9 cellular contexts compared by ENCODE assay signal in genomic region chr6:37048851-37049734, GRCh38. TPM values are rescaled to one million over a fixed set of nuclear protein-coding genes. Genes with fewer than 3 reads are reported as not detected.
DNase-seq lines count a peak whose midpoint lies in the region; ATAC-seq and TF ChIP-seq lines count a peak whose summit lies in the region.
"Had no signal": no experiment of that assay in that cellular context is flagged by ENCODE, and none has a peak within 500 bp of the region (broad histone marks: within the 10 kb centered on the region; RNA-seq: fewer than 3 reads in every experiment).

No MANE protein-coding gene starts in this region.

- ATAC-seq in HG02938 (IDR thresholded peaks at IDR 0.05; ENCODE audit: unreplicated experiment) = no peak

- no peak overlapping the region for H2AFZ ChIP-seq in Karpas-422 (ENCODE audit: low read length)

- H4K20me1 ChIP-seq in Karpas-422 (ENCODE audit: insufficient read depth, low read depth, low read length) = no peaks in the 10 kb centered on the region

- H3K4me1 ChIP-seq in breast epithelium = peaks cover 0 to 3% of the 10 kb centered on the region in 2 donors
- H3K4me1 ChIP-seq in Karpas-422 (ENCODE audit: low read length) = peaks cover 16% of the 10 kb centered on the region

- BruUV-seq in MCF 10A (replicated peaks; lab: Mats Ljungman, UMichigan) = no TSS peak

- H3K4me2 ChIP-seq in Karpas-422 (ENCODE audit: low read depth, low read length, poor library complexity, severe bottlenecking) = no peak overlapping the region

- no peaks in the 10 kb centered on the region for H3K36me3 Mint-ChIP-seq in MCF 10A (ENCODE audit: insufficient read depth, unreplicated experiment)

- peak overlapping the region; percentile 15 for H3K4me3 Mint-ChIP-seq in MCF 10A (ENCODE audit: unreplicated experiment)

- no peak for TF ChIP-seq POLR2A in breast epithelium (IDR thresholded peaks at IDR 0.05)

- peak overlapping the region; percentile 89 for H3K27ac Mint-ChIP-seq in MCF 10A (ENCODE audit: low read depth, unreplicated experiment)

- peaks cover 17% of the 10 kb centered on the region for H3K4me1 Mint-ChIP-seq in MCF 10A (ENCODE audit: insufficient read depth, unreplicated experiment)

- no peaks in the 10 kb centered on the region for H3K9me2 ChIP-seq in Karpas-422 (replicated peaks; ENCODE audit: insufficient read depth, low read length)

- intact Hi-C loops in MCF 10A (cut with micrococcal nuclease) = no loop called here
- intact Hi-C loops in breast epithelium (cut with DNase I; ENCODE audit: low total_unique reads) = no loop called here

- H3K9ac ChIP-seq in Karpas-422 (ENCODE audit: low read length) = no peak overlapping the region

- peak overlapping the region in 1 of 2 donors; percentile 74 for H3K27ac ChIP-seq in breast epithelium
- no peak overlapping the region for H3K27ac ChIP-seq in Karpas-422 (ENCODE audit: low read length)
- H3K27ac ChIP-seq: C4-2B had no signal

- H3K27me3 Mint-ChIP-seq in MCF 10A (ENCODE audit: insufficient read depth, unreplicated experiment) = no peaks in the 10 kb centered on the region

- H3K27me3 ChIP-seq in breast epithelium (no peaks in the 10 kb centered on the region), Karpas-422 (ENCODE audit: low read length) (no peaks in the 10 kb centered on the region)

- H3K79me2 ChIP-seq in Karpas-422 (ENCODE audit: low read length) = no peaks in the 10 kb centered on the region

- H3K9me3 ChIP-seq in breast epithelium = no peaks in the 10 kb centered on the region
- no peaks in the 10 kb centered on the region for H3K9me3 ChIP-seq in Karpas-422 (ENCODE audit: low read length)

- peak; percentile 94 for DNase-seq in MCF 10A (ENCODE audit: unreplicated experiment)
- no peak for DNase-seq in breast epithelium (ENCODE audit: low spot score in 2 of 2)
- peak; percentile 38 for DNase-seq in Karpas-422
- DNase-seq in activated T-cell treated with anti-CD3 and anti-CD28 coated beads for 4 hours = peak; percentile 63
- DNase-seq in fibroblast of the conjunctiva (ENCODE audit: low read depth) = peak; percentile 65
- peak; percentile 83 for DNase-seq in stimulated activated CD4-positive, alpha-beta T cell treated with anti-CD3 and anti-CD28 coated beads, Interleukin-15, amount 100 ng/mL, for 24 hours
- no peak for DNase-seq in NCI-H1694 treated with DMSO at 0.1 percent for 48 hours (lab: John Stamatoyannopoulos, UW)

- no peaks in the 10 kb centered on the region for H3K36me3 ChIP-seq in breast epithelium
- no peaks in the 10 kb centered on the region for H3K36me3 ChIP-seq in Karpas-422 (ENCODE audit: insufficient read depth, low read length)

- POLR2A ChIA-PET in MCF 10A (lab: Yijun Ruan, JAX) = interaction anchor here (1.0 to 3.1 kb wide), 4 partner anchors 25 to 124 kb away, joined by 3 to 37 read pairs (median 6); no protein-coding TSS in a partner anchor

- CTCF ChIA-PET in MCF 10A (lab: Yijun Ruan, JAX) = interaction anchor here (0.5 to 19.6 kb wide), 5 partner anchors 10 to 160 kb away, joined by 4 to 314 read pairs (median 8); partner anchors contain the start of gene PIM1

- H3K9me3 Mint-ChIP-seq in MCF 10A (ENCODE audit: unreplicated experiment) = no peaks in the 10 kb centered on the region

- H3K4me3 ChIP-seq in breast epithelium = no peak overlapping the region
- no peak overlapping the region for H3K4me3 ChIP-seq in Karpas-422 (ENCODE audit: low read length)

- TF ChIP-seq CTCF in MCF 10A (IDR thresholded peaks at IDR 0.05; ENCODE audit: unreplicated experiment) = no peak
- no peak for TF ChIP-seq CTCF in breast epithelium (IDR thresholded peaks at IDR 0.05)

RNA-seq across cellular contexts. Expression of gene FGD2, which starts 43.6 kb away (rescaled TPM):
- not detected in 2 replicates for total RNA-seq in MCF 10A (2022)
- total RNA-seq in breast epithelium = 10 to 100 TPM; 11.5 to 51.4 (median 18.6) TPM
- total RNA-seq in Karpas-422 (2014; rRNA removed; shearing (Covaris generic); ENCODE audit: low replicate concordance) = 37.1 and 53.0 TPM in 2 replicates

Comparison
In these comparisons a context has a peak if more than half of its experiments do, and no peak if none do; other contexts are left out.
1. DNase-seq: peak in MCF 10A (single experiment), Karpas-422 (single experiment), activated T-cell treated with anti-CD3 and anti-CD28 coated beads for 4 hours (single experiment), fibroblast of the conjunctiva (single experiment) and stimulated activated CD4-positive, alpha-beta T cell treated with anti-CD3 and anti-CD28 coated beads, Interleukin-15, amount 100 ng/mL, for 24 hours (single experiment); none in breast epithelium (0 of 2) and NCI-H1694 treated with DMSO at 0.1 percent for 48 hours (single experiment).
2. RNA of gene FGD2, which starts 43.6 kb away (total RNA-seq): 37.1 to 53.0 TPM in Karpas-422 and 11.5 to 51.4 TPM in breast epithelium; not detected in MCF 10A; every median in the first group is over 10 times any median in the second.